8 cellular contexts compared by ENCODE assay signal in the genomic region with DNA sequence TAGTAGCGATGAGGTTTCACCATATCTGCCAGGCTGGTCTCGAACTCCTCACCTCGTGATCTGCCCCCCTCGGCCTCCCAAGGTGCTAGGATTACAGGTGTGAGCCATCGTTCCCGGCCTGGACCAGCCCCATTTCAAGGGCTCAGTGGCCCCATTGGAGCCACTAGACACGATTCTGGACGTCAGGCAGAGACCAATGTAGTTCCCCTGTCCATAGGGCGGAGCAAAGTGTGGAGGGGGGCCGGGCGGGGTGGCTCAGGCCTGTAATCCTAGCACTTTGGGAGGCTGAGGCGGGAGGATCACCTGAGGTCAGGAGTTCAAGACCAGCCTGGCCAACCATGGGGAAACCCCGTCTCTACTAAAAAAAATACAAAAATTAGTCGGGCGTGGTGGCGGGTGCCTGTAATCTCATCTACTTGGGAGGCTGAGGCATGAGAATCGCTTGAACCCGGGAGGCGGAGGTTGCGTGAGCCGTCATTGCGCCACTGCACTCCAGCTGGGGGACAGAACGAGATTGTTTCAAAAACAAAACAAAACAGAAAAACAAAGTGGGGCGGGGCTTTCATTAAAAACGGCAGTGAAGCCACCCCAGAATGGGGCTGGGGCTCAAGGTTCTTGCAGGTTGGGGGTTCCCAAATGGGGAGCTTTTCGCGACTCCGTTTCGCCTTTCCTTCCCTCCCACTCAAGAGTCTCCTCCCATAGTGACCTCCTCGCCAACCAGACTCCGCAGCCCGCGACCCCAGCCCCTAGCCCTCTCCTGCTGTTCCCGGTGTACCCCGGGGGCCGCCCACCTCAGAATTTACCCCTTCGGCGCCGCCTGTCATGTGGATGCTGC. TPM values are rescaled to one million over a fixed set of nuclear protein-coding genes. Genes with fewer than 3 reads are reported as not detected.
DNase-seq lines count a peak whose midpoint lies in the region; TF ChIP-seq lines count a peak whose summit lies in the region.

No MANE protein-coding gene starts in this region.

- H3K27ac ChIP-seq in HUES64 (ENCODE audit: low read depth, low read length) (no peak overlapping the region), stomach (peak overlapping the region; percentile 55 to 95 (median 90))

- peak overlapping the region; percentile 54 for H3K4me3 ChIP-seq in HUES64 (ENCODE audit: low read length)
- peak overlapping the region; percentile 66 for H3K4me3 ChIP-seq in iPS-15b (ENCODE audit: low read depth, low read length)
- H3K4me3 ChIP-seq in stomach, result peak overlapping the region; percentile 59 to 87 (median 68)

- no peaks in the 10 kb centered on the region for H3K27me3 ChIP-seq in HUES64 (ENCODE audit: insufficient read depth, low read length)
- H3K27me3 ChIP-seq in iPS-15b (ENCODE audit: control insufficient read depth, insufficient read depth, low read length), result no peaks in the 10 kb centered on the region
- H3K27me3 ChIP-seq in stomach, result no peaks in the 10 kb centered on the region

- H3K9me3 Mint-ChIP-seq in activated T-helper 1 cell treated with anti-CD3 and anti-CD28 coated beads, Interleukin-12 subunit alpha, Interleukin-12 subunit beta, Interleukin-2, Interleukin-4 antibody, amounts not matched to agents 30 ng/mL and 10 ng/mL and 1 ng/mL, durations not matched to agents 14 hours and 24 hours and 36 hours, result no peaks in the 10 kb centered on the region

- TF ChIP-seq CTCF in stomach (IDR thresholded peaks at IDR 0.05), result no peak

- peaks cover 13% of the 10 kb centered on the region for H3K4me1 Mint-ChIP-seq in activated T-helper 1 cell treated with anti-CD3 and anti-CD28 coated beads, Interleukin-12 subunit alpha, Interleukin-12 subunit beta, Interleukin-2, Interleukin-4 antibody, amounts not matched to agents 30 ng/mL and 10 ng/mL and 1 ng/mL, durations not matched to agents 14 hours and 24 hours and 36 hours (ENCODE audit: low read depth)

- no peak for TF ChIP-seq EP300 in stomach (IDR thresholded peaks at IDR 0.05)

- H3K4me1 ChIP-seq in HUES64 (ENCODE audit: insufficient read depth, low read length) (0 out of 2 replicates have a peak, but pooled peaks cover 7% of the 10 kb centered on the region), iPS-15b (ENCODE audit: control insufficient read depth, insufficient read depth, low read length) (peaks cover 3% of the 10 kb centered on the region), stomach (peaks cover 4 to 37% (median 30%) of the 10 kb centered on the region in 4 donors)

- no peaks in the 10 kb centered on the region for H3K36me3 ChIP-seq in HUES64 (ENCODE audit: insufficient read depth, low read length)
- H3K36me3 ChIP-seq in iPS-15b (ENCODE audit: control insufficient read depth, insufficient read depth, low read length), result no peaks in the 10 kb centered on the region
- peaks cover 0 to 4% (median 0%) of the 10 kb centered on the region in 4 donors for H3K36me3 ChIP-seq in stomach

- H3K27me3 Mint-ChIP-seq in activated T-helper 1 cell treated with anti-CD3 and anti-CD28 coated beads, Interleukin-12 subunit alpha, Interleukin-12 subunit beta, Interleukin-2, Interleukin-4 antibody, amounts not matched to agents 30 ng/mL and 10 ng/mL and 1 ng/mL, durations not matched to agents 14 hours and 24 hours and 36 hours (ENCODE audit: insufficient read depth), result no peaks in the 10 kb centered on the region

- H3K9ac ChIP-seq in HUES64 (ENCODE audit: low read depth, low read length) (no peak overlapping the region), iPS-15b (ENCODE audit: low read depth, low read length) (no peak overlapping the region)

- H3K27ac Mint-ChIP-seq in activated T-helper 1 cell treated with anti-CD3 and anti-CD28 coated beads, Interleukin-12 subunit alpha, Interleukin-12 subunit beta, Interleukin-2, Interleukin-4 antibody, amounts not matched to agents 30 ng/mL and 10 ng/mL and 1 ng/mL, durations not matched to agents 14 hours and 24 hours and 36 hours, result peak overlapping the region; percentile 97

- no peak for DNase-seq in activated T-helper 1 cell treated with anti-CD3 and anti-CD28 coated beads, Interleukin-12 subunit alpha, Interleukin-12 subunit beta, Interleukin-2, Interleukin-4 antibody, amounts not matched to agents 30 ng/mL and 10 ng/mL and 1 ng/mL, durations not matched to agents 14 hours and 24 hours and 36 hours (ENCODE audit: low spot score)
- no peak for DNase-seq in stomach
- DNase-seq in NCI-H526 treated with DMSO at 0.1 percent for 48 hours (lab: John Stamatoyannopoulos, UW), result no peak
- DNase-seq in SIG-M5 treated with dmso at 0.1 percent for 504 hours (lab: John Stamatoyannopoulos, UW; ENCODE audit: unreplicated experiment), result no peak
- DNase-seq in activated CD4-positive, alpha-beta T cell treated with anti-CD3 and anti-CD28 coated beads for 1 hour, result no peak
- DNase-seq in HuH-7 (ENCODE audit: low spot score), result no peak

- H3K9me3 ChIP-seq in HUES64 (ENCODE audit: insufficient read depth, low read depth, low read length) (no peaks in the 10 kb centered on the region), iPS-15b (ENCODE audit: control insufficient read depth, insufficient read depth, low read length) (no peaks in the 10 kb centered on the region), stomach (no peaks in the 10 kb centered on the region)

- no peak for TF ChIP-seq POLR2A in stomach (IDR thresholded peaks at IDR 0.05)

- intact Hi-C loops in activated T-helper 1 cell treated with anti-CD3 and anti-CD28 coated beads, Interleukin-12 subunit alpha, Interleukin-12 subunit beta, Interleukin-2, Interleukin-4 antibody, amounts not matched to agents 30 ng/mL and 10 ng/mL and 1 ng/mL, durations not matched to agents 14 hours and 24 hours and 36 hours (cut with micrococcal nuclease), result loop anchor here (1.0 to 10.0 kb wide), 4 partner anchors 10 to 1374 kb away; a partner anchor contains a TSS
- intact Hi-C loops in stomach (cut with DNase I; ENCODE audit: low total_unique reads), result no loop called here

- H3K36me3 Mint-ChIP-seq in activated T-helper 1 cell treated with anti-CD3 and anti-CD28 coated beads, Interleukin-12 subunit alpha, Interleukin-12 subunit beta, Interleukin-2, Interleukin-4 antibody, amounts not matched to agents 30 ng/mL and 10 ng/mL and 1 ng/mL, durations not matched to agents 14 hours and 24 hours and 36 hours (ENCODE audit: low read depth), result peaks cover 8% of the 10 kb centered on the region

- WGBS in HUES64, result 55% methylated on average over 39 of the region's 39 CpGs
- 29 to 35% (median 33%) methylated on average over 39 of the region's 39 CpGs for WGBS in stomach, 5 donors

- H3K4me3 Mint-ChIP-seq in activated T-helper 1 cell treated with anti-CD3 and anti-CD28 coated beads, Interleukin-12 subunit alpha, Interleukin-12 subunit beta, Interleukin-2, Interleukin-4 antibody, amounts not matched to agents 30 ng/mL and 10 ng/mL and 1 ng/mL, durations not matched to agents 14 hours and 24 hours and 36 hours, result peak overlapping the region; percentile 96

RNA-seq across cellular contexts. Expression of a gene that starts 0.8 kb away (rescaled TPM):
- 87.7 TPM for polyA plus RNA-seq in HUES64 (2013, experiment 1 of 2)
- polyA plus RNA-seq in HUES64 (2013, experiment 2 of 2), result 95.2 TPM
- total RNA-seq in activated T-helper 1 cell treated with anti-CD3 and anti-CD28 coated beads, Interleukin-12 subunit alpha, Interleukin-12 subunit beta, Interleukin-2, Interleukin-4 antibody, amounts not matched to agents 30 ng/mL and 10 ng/mL and 1 ng/mL, durations not matched to agents 14 hours and 24 hours and 36 hours, result 110 and 120 TPM in 2 replicates
- total RNA-seq in stomach, result 10 to 100 TPM; 10.5 to 90.4 (median 54.0) TPM
- 100 to 1,000 TPM; 114 to 266 (median 166) TPM for polyA plus RNA-seq in stomach

RNA-seq across cellular contexts. Expression of a gene that starts 10.4 kb away (rescaled TPM):
- polyA plus RNA-seq in HUES64 (2013, experiment 1 of 2), result 51.3 TPM
- polyA plus RNA-seq in HUES64 (2013, experiment 2 of 2), result 46.2 TPM
- total RNA-seq in activated T-helper 1 cell treated with anti-CD3 and anti-CD28 coated beads, Interleukin-12 subunit alpha, Interleukin-12 subunit beta, Interleukin-2, Interleukin-4 antibody, amounts not matched to agents 30 ng/mL and 10 ng/mL and 1 ng/mL, durations not matched to agents 14 hours and 24 hours and 36 hours, result 104 and 120 TPM in 2 replicates
- total RNA-seq in stomach, result 10 to 100 TPM in 4 of 5 donors, 1 to 10 TPM in 1; 9.9 to 62.6 (median 33.0) TPM
- 10 to 100 TPM; 74.9 to 85.8 (median 80.9) TPM for polyA plus RNA-seq in stomach

RNA-seq across cellular contexts. Expression of a gene that starts 32.7 kb away (rescaled TPM):
- 48.3 TPM for polyA plus RNA-seq in HUES64 (2013, experiment 1 of 2)
- polyA plus RNA-seq in HUES64 (2013, experiment 2 of 2), result 46.0 TPM
- total RNA-seq in activated T-helper 1 cell treated with anti-CD3 and anti-CD28 coated beads, Interleukin-12 subunit alpha, Interleukin-12 subunit beta, Interleukin-2, Interleukin-4 antibody, amounts not matched to agents 30 ng/mL and 10 ng/mL and 1 ng/mL, durations not matched to agents 14 hours and 24 hours and 36 hours, result 42.9 and 43.7 TPM in 2 replicates
- total RNA-seq in stomach, result 100 to 1,000 TPM in 4 of 5 donors, 10 to 100 TPM in 1; 73.3 to 662 (median 174) TPM
- polyA plus RNA-seq in stomach, result 100 to 1,000 TPM in 2 of 3 donors, 10 to 100 TPM in 1; 98.9 to 126 (median 102) TPM

RNA-seq across cellular contexts. Expression of a gene that starts 43.2 kb away (rescaled TPM):
- polyA plus RNA-seq in HUES64 (2013, experiment 1 of 2), result 132 TPM
- polyA plus RNA-seq in HUES64 (2013, experiment 2 of 2), result 143 TPM
- total RNA-seq in activated T-helper 1 cell treated with anti-CD3 and anti-CD28 coated beads, Interleukin-12 subunit alpha, Interleukin-12 subunit beta, Interleukin-2, Interleukin-4 antibody, amounts not matched to agents 30 ng/mL and 10 ng/mL and 1 ng/mL, durations not matched to agents 14 hours and 24 hours and 36 hours, result 131 and 133 TPM in 2 replicates
- total RNA-seq in stomach, result 1,000 to 10,000 TPM in 1 of 5 donors, 100 to 1,000 TPM in 4; 159 to 1,175 (median 226) TPM
- polyA plus RNA-seq in stomach, result 100 to 1,000 TPM; 558 to 652 (median 596) TPM

RNA-seq across cellular contexts. Expression of a gene that starts 53.5 kb away (rescaled TPM):
- polyA plus RNA-seq in HUES64 (2013, experiment 1 of 2), result 0.30 TPM
- not detected for polyA plus RNA-seq in HUES64 (2013, experiment 2 of 2)
- total RNA-seq in activated T-helper 1 cell treated with anti-CD3 and anti-CD28 coated beads, Interleukin-12 subunit alpha, Interleukin-12 subunit beta, Interleukin-2, Interleukin-4 antibody, amounts not matched to agents 30 ng/mL and 10 ng/mL and 1 ng/mL, durations not matched to agents 14 hours and 24 hours and 36 hours, result 0.44 and 0.78 TPM in 2 replicates
- 1 to 10 TPM in 2 of 5 donors, not detected in 3; 1.2 to 3.3 TPM for total RNA-seq in stomach
- polyA plus RNA-seq in stomach, result 1 to 10 TPM in 2 of 3 donors, not detected in 1; 1.4 to 3.4 TPM
